ENCODE assay signal across 17 cellular contexts in genomic region chr1:63914706-63915105, GRCh38.
"Had no signal": no experiment of that assay in that cellular context is flagged by ENCODE, and none has a peak within 500 bp of the region (broad histone marks: within the 10 kb centered on the region; RNA-seq: fewer than 3 reads in every experiment).

No MANE protein-coding gene starts in this region.

- H3K27ac ChIP-seq: adrenal gland, parathyroid adenoma, testis, upper lobe of right lung had no signal

- H3K27ac Mint-ChIP-seq: activated naive CD4-positive, alpha-beta T cell treated with anti-CD3 and anti-CD28 coated beads, Interleukin-2, amount 50 U/mL, for 72 hours; effector memory CD8-positive, alpha-beta T cell; stimulated activated effector memory CD8-positive, alpha-beta T cell treated with anti-CD3 and anti-CD28 coated beads, Interleukin-12 subunit alpha, Interleukin-12 subunit beta, amount 100 ng/mL, for 72 hours; T-helper 1 cell treated with Interleukin-12 subunit alpha and Interleukin-12 subunit beta and Interleukin-4 antibody, amounts not matched to agents 30 μg/mL and 1 μg/mL, for 36 hours had no signal

- DNase-seq: activated CD4-positive, alpha-beta T cell treated with anti-CD3 and anti-CD28 coated beads for 1 hour; activated CD4-positive, alpha-beta T cell treated with anti-CD3 and anti-CD28 coated beads, Interleukin-2, amount 50 U/mL, for 4 hours; activated gamma-delta T cell; adrenal gland; effector memory CD8-positive, alpha-beta T cell; midbrain; sigmoid colon; stimulated activated CD4-positive, alpha-beta T cell treated with anti-CD3 and anti-CD28 coated beads, Interleukin-4, amount 100 ng/mL, for 24 hours; testis; upper lobe of right lung had no signal

- FAIRE-seq: bronchial epithelial cell, islet of Langerhans had no signal

- ATAC-seq: activated naive CD4-positive, alpha-beta T cell treated with anti-CD3 and anti-CD28 coated beads, Interleukin-2, amount 50 U/mL, for 72 hours; effector memory CD8-positive, alpha-beta T cell; stimulated activated effector memory CD8-positive, alpha-beta T cell treated with anti-CD3 and anti-CD28 coated beads, Interleukin-12 subunit alpha, Interleukin-12 subunit beta, amount 100 ng/mL, for 72 hours had no signal

- H3K9ac ChIP-seq: parathyroid adenoma had no signal

- H3K9me3 Mint-ChIP-seq: activated naive CD4-positive, alpha-beta T cell treated with anti-CD3 and anti-CD28 coated beads, Interleukin-2, amount 50 U/mL, for 72 hours; effector memory CD8-positive, alpha-beta T cell; nephron; stimulated activated effector memory CD8-positive, alpha-beta T cell treated with anti-CD3 and anti-CD28 coated beads, Interleukin-12 subunit alpha, Interleukin-12 subunit beta, amount 100 ng/mL, for 72 hours; T-helper 1 cell treated with Interleukin-12 subunit alpha and Interleukin-12 subunit beta and Interleukin-4 antibody, amounts not matched to agents 30 μg/mL and 1 μg/mL, for 36 hours had no signal

- H3K4me1 Mint-ChIP-seq: stimulated activated effector memory CD8-positive, alpha-beta T cell treated with anti-CD3 and anti-CD28 coated beads, Interleukin-12 subunit alpha, Interleukin-12 subunit beta, amount 100 ng/mL, for 72 hours had no signal

- H3K27me3 ChIP-seq: adrenal gland, sigmoid colon, testis, upper lobe of right lung had no signal

- H3K36me3 ChIP-seq: adrenal gland, sigmoid colon, upper lobe of right lung had no signal

- H3K4me3 Mint-ChIP-seq: effector memory CD8-positive, alpha-beta T cell; nephron; stimulated activated effector memory CD8-positive, alpha-beta T cell treated with anti-CD3 and anti-CD28 coated beads, Interleukin-12 subunit alpha, Interleukin-12 subunit beta, amount 100 ng/mL, for 72 hours; T-helper 1 cell treated with Interleukin-12 subunit alpha and Interleukin-12 subunit beta and Interleukin-4 antibody, amounts not matched to agents 30 μg/mL and 1 μg/mL, for 36 hours had no signal

- H3K4me3 ChIP-seq: adrenal gland, sigmoid colon, testis, upper lobe of right lung had no signal

- H3K36me3 Mint-ChIP-seq: activated naive CD4-positive, alpha-beta T cell treated with anti-CD3 and anti-CD28 coated beads, Interleukin-2, amount 50 U/mL, for 72 hours; stimulated activated effector memory CD8-positive, alpha-beta T cell treated with anti-CD3 and anti-CD28 coated beads, Interleukin-12 subunit alpha, Interleukin-12 subunit beta, amount 100 ng/mL, for 72 hours had no signal

- H3K9me3 ChIP-seq: adrenal gland, sigmoid colon, testis, upper lobe of right lung had no signal
